2 cellular contexts compared by ENCODE assay signal in the genomic region with DNA sequence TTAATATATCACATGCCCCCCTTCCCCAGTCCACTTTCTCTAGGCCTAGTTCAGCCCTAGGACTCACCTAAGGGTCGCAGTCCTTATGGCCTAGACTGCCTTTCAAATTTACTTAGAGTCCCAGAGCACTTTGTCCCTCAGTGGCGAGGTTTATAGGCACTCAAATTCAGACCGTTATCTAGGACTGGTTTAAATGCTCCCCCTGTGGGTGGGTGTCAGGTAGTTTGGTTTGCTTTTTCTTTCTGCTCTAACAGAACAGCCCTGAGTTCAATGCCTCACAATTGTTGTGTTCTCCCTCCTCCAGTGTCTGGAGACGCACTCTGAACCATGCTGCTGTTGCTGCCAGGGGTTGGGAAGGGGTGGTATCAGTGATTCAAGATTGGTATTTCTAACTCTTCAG.
TF ChIP-seq lines count a peak whose summit lies in the region.

No MANE protein-coding gene starts in this region.

TF ChIP-seq in GM23338, 12 proteins besides CTCF, POLR2A, EP300 and RAD21 (continued from another document):
- TF ChIP-seq, protein P1, sequence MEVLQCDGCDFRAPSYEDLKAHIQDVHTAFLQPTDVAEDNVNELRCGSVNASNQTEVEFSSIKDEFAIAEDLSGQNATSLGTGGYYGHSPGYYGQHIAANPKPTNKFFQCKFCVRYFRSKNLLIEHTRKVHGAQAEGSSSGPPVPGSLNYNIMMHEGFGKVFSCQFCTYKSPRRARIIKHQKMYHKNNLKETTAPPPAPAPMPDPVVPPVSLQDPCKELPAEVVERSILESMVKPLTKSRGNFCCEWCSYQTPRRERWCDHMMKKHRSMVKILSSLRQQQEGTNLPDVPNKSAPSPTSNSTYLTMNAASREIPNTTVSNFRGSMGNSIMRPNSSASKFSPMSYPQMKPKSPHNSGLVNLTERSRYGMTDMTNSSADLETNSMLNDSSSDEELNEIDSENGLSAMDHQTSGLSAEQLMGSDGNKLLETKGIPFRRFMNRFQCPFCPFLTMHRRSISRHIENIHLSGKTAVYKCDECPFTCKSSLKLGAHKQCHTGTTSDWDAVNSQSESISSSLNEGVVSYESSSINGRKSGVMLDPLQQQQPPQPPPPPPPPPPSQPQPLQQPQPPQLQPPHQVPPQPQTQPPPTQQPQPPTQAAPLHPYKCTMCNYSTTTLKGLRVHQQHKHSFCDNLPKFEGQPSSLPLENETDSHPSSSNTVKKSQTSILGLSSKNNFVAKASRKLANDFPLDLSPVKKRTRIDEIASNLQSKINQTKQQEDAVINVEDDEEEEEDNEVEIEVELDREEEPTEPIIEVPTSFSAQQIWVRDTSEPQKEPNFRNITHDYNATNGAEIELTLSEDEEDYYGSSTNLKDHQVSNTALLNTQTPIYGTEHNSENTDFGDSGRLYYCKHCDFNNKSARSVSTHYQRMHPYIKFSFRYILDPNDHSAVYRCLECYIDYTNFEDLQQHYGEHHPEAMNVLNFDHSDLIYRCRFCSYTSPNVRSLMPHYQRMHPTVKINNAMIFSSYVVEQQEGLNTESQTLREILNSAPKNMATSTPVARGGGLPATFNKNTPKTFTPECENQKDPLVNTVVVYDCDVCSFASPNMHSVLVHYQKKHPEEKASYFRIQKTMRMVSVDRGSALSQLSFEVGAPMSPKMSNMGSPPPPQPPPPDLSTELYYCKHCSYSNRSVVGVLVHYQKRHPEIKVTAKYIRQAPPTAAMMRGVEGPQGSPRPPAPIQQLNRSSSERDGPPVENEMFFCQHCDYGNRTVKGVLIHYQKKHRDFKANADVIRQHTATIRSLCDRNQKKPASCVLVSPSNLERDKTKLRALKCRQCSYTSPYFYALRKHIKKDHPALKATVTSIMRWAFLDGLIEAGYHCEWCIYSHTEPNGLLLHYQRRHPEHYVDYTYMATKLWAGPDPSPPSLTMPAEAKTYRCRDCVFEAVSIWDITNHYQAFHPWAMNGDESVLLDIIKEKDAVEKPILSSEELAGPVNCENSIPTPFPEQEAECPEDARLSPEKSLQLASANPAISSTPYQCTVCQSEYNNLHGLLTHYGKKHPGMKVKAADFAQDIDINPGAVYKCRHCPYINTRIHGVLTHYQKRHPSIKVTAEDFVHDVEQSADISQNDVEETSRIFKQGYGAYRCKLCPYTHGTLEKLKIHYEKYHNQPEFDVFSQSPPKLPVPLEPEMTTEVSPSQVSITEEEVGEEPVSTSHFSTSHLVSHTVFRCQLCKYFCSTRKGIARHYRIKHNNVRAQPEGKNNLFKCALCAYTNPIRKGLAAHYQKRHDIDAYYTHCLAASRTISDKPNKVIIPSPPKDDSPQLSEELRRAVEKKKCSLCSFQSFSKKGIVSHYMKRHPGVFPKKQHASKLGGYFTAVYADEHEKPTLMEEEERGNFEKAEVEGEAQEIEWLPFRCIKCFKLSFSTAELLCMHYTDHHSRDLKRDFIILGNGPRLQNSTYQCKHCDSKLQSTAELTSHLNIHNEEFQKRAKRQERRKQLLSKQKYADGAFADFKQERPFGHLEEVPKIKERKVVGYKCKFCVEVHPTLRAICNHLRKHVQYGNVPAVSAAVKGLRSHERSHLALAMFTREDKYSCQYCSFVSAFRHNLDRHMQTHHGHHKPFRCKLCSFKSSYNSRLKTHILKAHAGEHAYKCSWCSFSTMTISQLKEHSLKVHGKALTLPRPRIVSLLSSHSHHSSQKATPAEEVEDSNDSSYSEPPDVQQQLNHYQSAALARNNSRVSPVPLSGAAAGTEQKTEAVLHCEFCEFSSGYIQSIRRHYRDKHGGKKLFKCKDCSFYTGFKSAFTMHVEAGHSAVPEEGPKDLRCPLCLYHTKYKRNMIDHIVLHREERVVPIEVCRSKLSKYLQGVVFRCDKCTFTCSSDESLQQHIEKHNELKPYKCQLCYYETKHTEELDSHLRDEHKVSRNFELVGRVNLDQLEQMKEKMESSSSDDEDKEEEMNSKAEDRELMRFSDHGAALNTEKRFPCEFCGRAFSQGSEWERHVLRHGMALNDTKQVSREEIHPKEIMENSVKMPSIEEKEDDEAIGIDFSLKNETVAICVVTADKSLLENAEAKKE (CRISPR knock-in tag; IDR thresholded peaks at IDR 0.05): no peak
- TF ChIP-seq ZNF331 (CRISPR knock-in tag; IDR thresholded peaks at IDR 0.05; ENCODE audit: low read depth): no peak
- TF ChIP-seq EZH2phosphoT487 (IDR thresholded peaks at IDR 0.05; ENCODE audit: unreplicated experiment): no peak
- TF ChIP-seq, protein P2, sequence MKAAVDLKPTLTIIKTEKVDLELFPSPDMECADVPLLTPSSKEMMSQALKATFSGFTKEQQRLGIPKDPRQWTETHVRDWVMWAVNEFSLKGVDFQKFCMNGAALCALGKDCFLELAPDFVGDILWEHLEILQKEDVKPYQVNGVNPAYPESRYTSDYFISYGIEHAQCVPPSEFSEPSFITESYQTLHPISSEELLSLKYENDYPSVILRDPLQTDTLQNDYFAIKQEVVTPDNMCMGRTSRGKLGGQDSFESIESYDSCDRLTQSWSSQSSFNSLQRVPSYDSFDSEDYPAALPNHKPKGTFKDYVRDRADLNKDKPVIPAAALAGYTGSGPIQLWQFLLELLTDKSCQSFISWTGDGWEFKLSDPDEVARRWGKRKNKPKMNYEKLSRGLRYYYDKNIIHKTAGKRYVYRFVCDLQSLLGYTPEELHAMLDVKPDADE (IDR thresholded peaks at IDR 0.05): no peak
- no peak for TF ChIP-seq JUNB (IDR thresholded peaks at IDR 0.05; ENCODE audit: unreplicated experiment)
- no peak for TF ChIP-seq POLR2AphosphoS5 (IDR thresholded peaks at IDR 0.05; ENCODE audit: low read depth)
- TF ChIP-seq STAT1 (IDR thresholded peaks at IDR 0.05; ENCODE audit: unreplicated experiment): no peak
- TF ChIP-seq, protein P3, sequence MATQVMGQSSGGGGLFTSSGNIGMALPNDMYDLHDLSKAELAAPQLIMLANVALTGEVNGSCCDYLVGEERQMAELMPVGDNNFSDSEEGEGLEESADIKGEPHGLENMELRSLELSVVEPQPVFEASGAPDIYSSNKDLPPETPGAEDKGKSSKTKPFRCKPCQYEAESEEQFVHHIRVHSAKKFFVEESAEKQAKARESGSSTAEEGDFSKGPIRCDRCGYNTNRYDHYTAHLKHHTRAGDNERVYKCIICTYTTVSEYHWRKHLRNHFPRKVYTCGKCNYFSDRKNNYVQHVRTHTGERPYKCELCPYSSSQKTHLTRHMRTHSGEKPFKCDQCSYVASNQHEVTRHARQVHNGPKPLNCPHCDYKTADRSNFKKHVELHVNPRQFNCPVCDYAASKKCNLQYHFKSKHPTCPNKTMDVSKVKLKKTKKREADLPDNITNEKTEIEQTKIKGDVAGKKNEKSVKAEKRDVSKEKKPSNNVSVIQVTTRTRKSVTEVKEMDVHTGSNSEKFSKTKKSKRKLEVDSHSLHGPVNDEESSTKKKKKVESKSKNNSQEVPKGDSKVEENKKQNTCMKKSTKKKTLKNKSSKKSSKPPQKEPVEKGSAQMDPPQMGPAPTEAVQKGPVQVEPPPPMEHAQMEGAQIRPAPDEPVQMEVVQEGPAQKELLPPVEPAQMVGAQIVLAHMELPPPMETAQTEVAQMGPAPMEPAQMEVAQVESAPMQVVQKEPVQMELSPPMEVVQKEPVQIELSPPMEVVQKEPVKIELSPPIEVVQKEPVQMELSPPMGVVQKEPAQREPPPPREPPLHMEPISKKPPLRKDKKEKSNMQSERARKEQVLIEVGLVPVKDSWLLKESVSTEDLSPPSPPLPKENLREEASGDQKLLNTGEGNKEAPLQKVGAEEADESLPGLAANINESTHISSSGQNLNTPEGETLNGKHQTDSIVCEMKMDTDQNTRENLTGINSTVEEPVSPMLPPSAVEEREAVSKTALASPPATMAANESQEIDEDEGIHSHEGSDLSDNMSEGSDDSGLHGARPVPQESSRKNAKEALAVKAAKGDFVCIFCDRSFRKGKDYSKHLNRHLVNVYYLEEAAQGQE (IDR thresholded peaks at IDR 0.05; ENCODE audit: unreplicated experiment): no peak
- no peak for TF ChIP-seq CREB1 (CRISPR knock-in tag; IDR thresholded peaks at IDR 0.05; ENCODE audit: low read depth)
- no peak for TF ChIP-seq NANOG (IDR thresholded peaks at IDR 0.05; ENCODE audit: borderline replicate concordance)

TF ChIP-seq in WTC11, 78 proteins besides CTCF, POLR2A, EP300 and RAD21 (continued from another document):
- TF ChIP-seq, protein P4, sequence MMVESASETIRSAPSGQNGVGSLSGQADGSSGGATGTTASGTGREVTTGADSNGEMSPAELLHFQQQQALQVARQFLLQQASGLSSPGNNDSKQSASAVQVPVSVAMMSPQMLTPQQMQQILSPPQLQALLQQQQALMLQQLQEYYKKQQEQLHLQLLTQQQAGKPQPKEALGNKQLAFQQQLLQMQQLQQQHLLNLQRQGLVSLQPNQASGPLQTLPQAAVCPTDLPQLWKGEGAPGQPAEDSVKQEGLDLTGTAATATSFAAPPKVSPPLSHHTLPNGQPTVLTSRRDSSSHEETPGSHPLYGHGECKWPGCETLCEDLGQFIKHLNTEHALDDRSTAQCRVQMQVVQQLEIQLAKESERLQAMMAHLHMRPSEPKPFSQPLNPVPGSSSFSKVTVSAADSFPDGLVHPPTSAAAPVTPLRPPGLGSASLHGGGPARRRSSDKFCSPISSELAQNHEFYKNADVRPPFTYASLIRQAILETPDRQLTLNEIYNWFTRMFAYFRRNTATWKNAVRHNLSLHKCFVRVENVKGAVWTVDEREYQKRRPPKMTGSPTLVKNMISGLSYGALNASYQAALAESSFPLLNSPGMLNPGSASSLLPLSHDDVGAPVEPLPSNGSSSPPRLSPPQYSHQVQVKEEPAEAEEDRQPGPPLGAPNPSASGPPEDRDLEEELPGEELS (CRISPR knock-in tag; IDR thresholded peaks at IDR 0.05): no peak
- TF ChIP-seq ZNF671 (CRISPR knock-in tag; IDR thresholded peaks at IDR 0.05) (no peak), MYBL2 (CRISPR knock-in tag; IDR thresholded peaks at IDR 0.05) (no peak), ELF4 (CRISPR knock-in tag; IDR thresholded peaks at IDR 0.05; ENCODE audit: low read depth) (no peak), FOXJ3 (CRISPR knock-in tag; IDR thresholded peaks at IDR 0.05; ENCODE audit: borderline replicate concordance) (no peak), OVOL2 (CRISPR knock-in tag; IDR thresholded peaks at IDR 0.05; ENCODE audit: borderline replicate concordance) (no peak), NFATC4 (CRISPR knock-in tag; IDR thresholded peaks at IDR 0.05) (no peak)
- TF ChIP-seq, protein P5, sequence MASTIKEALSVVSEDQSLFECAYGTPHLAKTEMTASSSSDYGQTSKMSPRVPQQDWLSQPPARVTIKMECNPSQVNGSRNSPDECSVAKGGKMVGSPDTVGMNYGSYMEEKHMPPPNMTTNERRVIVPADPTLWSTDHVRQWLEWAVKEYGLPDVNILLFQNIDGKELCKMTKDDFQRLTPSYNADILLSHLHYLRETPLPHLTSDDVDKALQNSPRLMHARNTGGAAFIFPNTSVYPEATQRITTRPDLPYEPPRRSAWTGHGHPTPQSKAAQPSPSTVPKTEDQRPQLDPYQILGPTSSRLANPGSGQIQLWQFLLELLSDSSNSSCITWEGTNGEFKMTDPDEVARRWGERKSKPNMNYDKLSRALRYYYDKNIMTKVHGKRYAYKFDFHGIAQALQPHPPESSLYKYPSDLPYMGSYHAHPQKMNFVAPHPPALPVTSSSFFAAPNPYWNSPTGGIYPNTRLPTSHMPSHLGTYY (CRISPR knock-in tag; IDR thresholded peaks at IDR 0.05): no peak
- TF ChIP-seq, protein P6, sequence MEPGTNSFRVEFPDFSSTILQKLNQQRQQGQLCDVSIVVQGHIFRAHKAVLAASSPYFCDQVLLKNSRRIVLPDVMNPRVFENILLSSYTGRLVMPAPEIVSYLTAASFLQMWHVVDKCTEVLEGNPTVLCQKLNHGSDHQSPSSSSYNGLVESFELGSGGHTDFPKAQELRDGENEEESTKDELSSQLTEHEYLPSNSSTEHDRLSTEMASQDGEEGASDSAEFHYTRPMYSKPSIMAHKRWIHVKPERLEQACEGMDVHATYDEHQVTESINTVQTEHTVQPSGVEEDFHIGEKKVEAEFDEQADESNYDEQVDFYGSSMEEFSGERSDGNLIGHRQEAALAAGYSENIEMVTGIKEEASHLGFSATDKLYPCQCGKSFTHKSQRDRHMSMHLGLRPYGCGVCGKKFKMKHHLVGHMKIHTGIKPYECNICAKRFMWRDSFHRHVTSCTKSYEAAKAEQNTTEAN (CRISPR knock-in tag; IDR thresholded peaks at IDR 0.05): no peak
